ENCODE assay signal across 15 cellular contexts in genomic region chr11:36499325-36499724, GRCh38.
"Had no signal": no experiment of that assay in that cellular context is flagged by ENCODE, and none has a peak within 500 bp of the region (broad histone marks: within the 10 kb centered on the region; RNA-seq: fewer than 3 reads in every experiment).

No MANE protein-coding gene starts in this region.

- H3K4me3 Mint-ChIP-seq: activated naive CD4-positive, alpha-beta T cell treated with anti-CD3 and anti-CD28 coated beads for 36 hours; activated T-helper 17 cell treated with anti-CD3 and anti-CD28 coated beads, Interleukin-2, amount 50 U/mL, for 72 hours; stimulated activated memory B cell treated with anti-CD40 and anti-IgM and Interleukin-4, amounts not matched to agents 10 μg/mL and 1 μg/mL and 100 μg/mL, for 72 hours had no signal

- H3K9me3 Mint-ChIP-seq: activated naive CD4-positive, alpha-beta T cell treated with anti-CD3 and anti-CD28 coated beads for 36 hours; activated T-helper 17 cell treated with anti-CD3 and anti-CD28 coated beads, Interleukin-2, amount 50 U/mL, for 72 hours; stimulated activated memory B cell treated with anti-CD40 and anti-IgM and Interleukin-4, amounts not matched to agents 10 μg/mL and 1 μg/mL and 100 μg/mL, for 72 hours had no signal

- H3K4me3 ChIP-seq: breast epithelium, gastrocnemius medialis, heart right ventricle, left ventricle myocardium inferior, right atrium auricular region, SJSA1, tibial artery had no signal

- ATAC-seq: activated T-helper 17 cell treated with anti-CD3 and anti-CD28 coated beads, Interleukin-2, amount 50 U/mL, for 72 hours; gastrocnemius medialis; stimulated activated memory B cell treated with anti-CD40 and anti-IgM and Interleukin-4, amounts not matched to agents 10 μg/mL and 1 μg/mL and 100 μg/mL, for 72 hours had no signal

- H3K4me1 ChIP-seq: breast epithelium had no signal

- H3K9me3 ChIP-seq: breast epithelium, gastrocnemius medialis, heart right ventricle, left ventricle myocardium inferior, neutrophil, right atrium auricular region, SJSA1, tibial artery had no signal

- H3K27me3 ChIP-seq: breast epithelium, gastrocnemius medialis, heart right ventricle, neutrophil, right atrium auricular region, SJSA1, tibial artery had no signal

- H3K36me3 ChIP-seq: breast epithelium had no signal

- H3K27ac ChIP-seq: breast epithelium, neutrophil had no signal

- H3K27me3 Mint-ChIP-seq: activated T-helper 17 cell treated with anti-CD3 and anti-CD28 coated beads, Interleukin-2, amount 50 U/mL, for 72 hours; stimulated activated memory B cell treated with anti-CD40 and anti-IgM and Interleukin-4, amounts not matched to agents 10 μg/mL and 1 μg/mL and 100 μg/mL, for 72 hours had no signal

- DNase-seq: activated CD4-positive, CD25-positive, alpha-beta regulatory T cell treated with anti-CD3 and anti-CD28 coated beads, Interleukin-2, amount 50 U/mL, for 72 hours; activated naive CD4-positive, alpha-beta T cell treated with anti-CD3 and anti-CD28 coated beads for 36 hours; amniotic stem cell; gastrocnemius medialis; heart right ventricle; kidney; left ventricle myocardium inferior; T-helper 9 cell; tibial artery had no signal
